Comparison of ENCODE assay signal across 14 cellular contexts in genomic region chr15:60363903-60364302, GRCh38. TPM values are rescaled to one million over a fixed set of nuclear protein-coding genes. Genes with fewer than 3 reads are reported as not detected.
DNase-seq lines count a peak whose midpoint lies in the region; ATAC-seq, FAIRE-seq and TF ChIP-seq lines count a peak whose summit lies in the region.
"Had no signal": no experiment of that assay in that cellular context is flagged by ENCODE, and none has a peak within 500 bp of the region (broad histone marks: within the 10 kb centered on the region; RNA-seq: fewer than 3 reads in every experiment).

No MANE protein-coding gene starts in this region.

- no peak overlapping the region for H2AK5ac ChIP-seq in neuronal stem cell (ENCODE audit: low read depth, low read length)

- TF ChIP-seq CTCF in PC-3 (conservative IDR thresholded peaks at IDR 0.05; ENCODE audit: low read depth, low read length) = no peak

- CTCF ChIA-PET in PC-3 (lab: Charles Lee) = no interaction called here

- H3K4me3 ChIP-seq in PC-3 (ENCODE audit: low read length) (no peak overlapping the region), skeletal muscle tissue (ENCODE audit: low read length in 3 of 3) (no peak overlapping the region), neuronal stem cell (ENCODE audit: low read length in 2 of 2) (no peak overlapping the region)
- H3K4me3 ChIP-seq: skin epidermis had no signal

- H3K27me3 ChIP-seq in PC-3 (ENCODE audit: low read length) (no peaks in the 10 kb centered on the region), skeletal muscle tissue (ENCODE audit: control insufficient read depth in 3 of 3, insufficient read depth in 3 of 3, low read length in 3 of 3) (no peaks in the 10 kb centered on the region), neuronal stem cell (ENCODE audit: control insufficient read depth in 3 of 3, insufficient read depth in 3 of 3, low read depth in 1 of 3, low read length in 3 of 3) (no peaks in the 10 kb centered on the region)

- no peak overlapping the region for H3K4ac ChIP-seq in neuronal stem cell (ENCODE audit: low read length)

- no TSS peak for BruUV-seq in PC-3 (replicated peaks; lab: Mats Ljungman, UMichigan)

- peaks cover 35% of the 10 kb centered on the region for H3K4me1 ChIP-seq in PC-3 (ENCODE audit: insufficient read depth, low read length)
- H3K4me1 ChIP-seq in skeletal muscle tissue (ENCODE audit: control insufficient read depth in 3 of 3, insufficient read depth in 3 of 3, low read length in 3 of 3) = peaks cover 18 to 28% (median 24%) of the 10 kb centered on the region in 3 donors
- peaks cover 0 to 7% of the 10 kb centered on the region in 2 donors for H3K4me1 ChIP-seq in neuronal stem cell (ENCODE audit: control insufficient read depth in 2 of 2, insufficient read depth in 1 of 2, low read depth in 1 of 2, low read length in 2 of 2)

- H2BK120ac ChIP-seq in neuronal stem cell (ENCODE audit: low read depth, low read length) = no peak overlapping the region

- H3K9me3 ChIP-seq in PC-3 (ENCODE audit: low read length) (no peaks in the 10 kb centered on the region), skeletal muscle tissue (ENCODE audit: control insufficient read depth in 3 of 3, low read length in 3 of 3) (no peaks in the 10 kb centered on the region), neuronal stem cell (replicated peaks in 1 of 2; ENCODE audit: control insufficient read depth in 2 of 2, insufficient read depth in 1 of 2, low read depth in 1 of 2, low read length in 2 of 2) (no peaks in the 10 kb centered on the region)

- intact Hi-C loops in PC-3 (cut with micrococcal nuclease) = no loop called here

- peaks cover 28% of the 10 kb centered on the region for H3F3A ChIP-seq in PC-3 (ENCODE audit: low read length, unreplicated experiment)

- H3K14ac ChIP-seq in neuronal stem cell (ENCODE audit: low read length) = no peak overlapping the region

- H3K79me1 ChIP-seq in neuronal stem cell (ENCODE audit: low read depth, low read length) = no peaks in the 10 kb centered on the region

- no peak for DNase-seq in T-helper 2 cell treated with Interferon-gamma antibody and Interleukin-4, amounts not matched to agents 5 μg/mL and 100 μg/mL, for 36 hours (ENCODE audit: low spot score)
- DNase-seq in T-helper 2 cell (no peak), PC-3 (no peak), H54 (ENCODE audit: insufficient read length, low spot score) (no peak), neuronal stem cell (ENCODE audit: low spot score) (no peak)
- DNase-seq in stimulated activated naive CD8-positive, alpha-beta T cell treated with anti-CD3 and anti-CD28 coated beads, Interleukin-15, Interleukin-2, amounts not matched to agents 100 U/mL and 50 U/mL, for 24 hours = no peak
- DNase-seq: ACHN; activated CD4-positive, alpha-beta T cell treated with anti-CD3 and anti-CD28 coated beads for 1 hour; H9; NCI-H2029; substantia nigra had no signal

- H3K36me3 ChIP-seq in PC-3 (ENCODE audit: low read depth, low read length) = peaks cover 59% of the 10 kb centered on the region
- peaks cover 10 to 26% (median 24%) of the 10 kb centered on the region in 3 donors for H3K36me3 ChIP-seq in skeletal muscle tissue (ENCODE audit: control insufficient read depth in 3 of 3, insufficient read depth in 3 of 3, low read length in 3 of 3)
- H3K36me3 ChIP-seq in neuronal stem cell (replicated peaks in 1 of 2; ENCODE audit: control insufficient read depth in 2 of 2, insufficient read depth in 2 of 2, low read length in 2 of 2) = no peaks in the 10 kb centered on the region

- no peak for FAIRE-seq in H54 (lab: Jason Lieb, UNC)

- H3K27ac ChIP-seq in PC-3 (ENCODE audit: low read length) (peak overlapping the region; percentile 95), skeletal muscle tissue (ENCODE audit: low read depth, low read length) (peak overlapping the region; percentile 10), neuronal stem cell (replicated peaks; ENCODE audit: low read length) (no peak overlapping the region)

- H3K23ac ChIP-seq in neuronal stem cell (ENCODE audit: low read depth, low read length, poor library complexity) = no peak overlapping the region

- POLR2A ChIA-PET in PC-3 (lab: Charles Lee; ENCODE audit: unreplicated experiment) = interaction anchor here (0.5 kb wide), 1 partner anchor 11 kb away, joined by 5 read pairs; no protein-coding TSS in a partner anchor

- no peak overlapping the region for H2BK12ac ChIP-seq in neuronal stem cell (ENCODE audit: low read length)

- no peak overlapping the region for H2BK15ac ChIP-seq in neuronal stem cell (ENCODE audit: low read length)

- H3K9me2 ChIP-seq in PC-3 (replicated peaks; ENCODE audit: low read length) = no peaks in the 10 kb centered on the region

- no peak overlapping the region for H3K18ac ChIP-seq in neuronal stem cell (ENCODE audit: low read length)

- ATAC-seq in PC-3 (no peak), esophagus mucosa (peak; percentile 9)
- ATAC-seq in stimulated activated naive CD8-positive, alpha-beta T cell treated with anti-CD3 and anti-CD28 coated beads, Interleukin-15, Interleukin-2, amounts not matched to agents 100 U/mL and 50 U/mL, for 24 hours = no peak

- no CpG with 5 or more reads among the region's 13 CpGs for WGBS in neuronal stem cell (ENCODE audit: extremely low coverage in 2 of 2, insufficient read length in 2 of 2, insufficient replicate concordance in 1 of 2), 2 donors

- no peak overlapping the region for H4K91ac ChIP-seq in neuronal stem cell (ENCODE audit: low read depth, low read length, poor library complexity)

- peaks cover 62% of the 10 kb centered on the region for H3K36me3 Mint-ChIP-seq in T-helper 2 cell treated with Interferon-gamma antibody and Interleukin-4, amounts not matched to agents 5 μg/mL and 100 μg/mL, for 36 hours (ENCODE audit: low read depth)

- no peak overlapping the region for H3K4me3 Mint-ChIP-seq in T-helper 2 cell treated with Interferon-gamma antibody and Interleukin-4, amounts not matched to agents 5 μg/mL and 100 μg/mL, for 36 hours
- H3K4me3 Mint-ChIP-seq: H9 had no signal

- peaks cover 32% of the 10 kb centered on the region for H3K4me1 Mint-ChIP-seq in T-helper 2 cell treated with Interferon-gamma antibody and Interleukin-4, amounts not matched to agents 5 μg/mL and 100 μg/mL, for 36 hours (ENCODE audit: low read depth)

- peak overlapping the region; percentile 76 for H3K27ac Mint-ChIP-seq in T-helper 2 cell treated with Interferon-gamma antibody and Interleukin-4, amounts not matched to agents 5 μg/mL and 100 μg/mL, for 36 hours

- peaks cover 68% of the 10 kb centered on the region for H3K79me2 ChIP-seq in PC-3 (ENCODE audit: low read length)

- peaks cover 34% of the 10 kb centered on the region for H4K20me1 ChIP-seq in PC-3 (ENCODE audit: low read length)

- H4K8ac ChIP-seq in neuronal stem cell (ENCODE audit: low read depth, low read length) = no peak overlapping the region

- H3K9ac ChIP-seq in PC-3 (ENCODE audit: low read length) = no peak overlapping the region
- no peak overlapping the region for H3K9ac ChIP-seq in skeletal muscle tissue (ENCODE audit: low read depth in 1 of 3, low read length in 3 of 3)
- H3K9ac ChIP-seq in neuronal stem cell (ENCODE audit: low read depth, low read length, poor library complexity) = no peak overlapping the region

- H2AFZ ChIP-seq in PC-3 (ENCODE audit: low read length) (no peak overlapping the region), neuronal stem cell (ENCODE audit: low read length) (no peak overlapping the region)

- H3K4me2 ChIP-seq in PC-3 (ENCODE audit: low read length) (peak overlapping the region; percentile 42; the same call in 1 of the 2 replicates), neuronal stem cell (ENCODE audit: insufficient read depth, low read length, poor library complexity, severe bottlenecking) (no peak overlapping the region)

- no peaks in the 10 kb centered on the region for H3K9me3 Mint-ChIP-seq in T-helper 2 cell treated with Interferon-gamma antibody and Interleukin-4, amounts not matched to agents 5 μg/mL and 100 μg/mL, for 36 hours

- no peak for TF ChIP-seq POLR2A in H54 (IDR thresholded peaks at IDR 0.05; ENCODE audit: low read depth, low read length)

- no peak overlapping the region for H2BK5ac ChIP-seq in neuronal stem cell (ENCODE audit: low read length)

- no peaks in the 10 kb centered on the region for H3K27me3 Mint-ChIP-seq in T-helper 2 cell treated with Interferon-gamma antibody and Interleukin-4, amounts not matched to agents 5 μg/mL and 100 μg/mL, for 36 hours (ENCODE audit: low read depth)

RNA-seq across cellular contexts. Expression of gene ANXA2, which starts 33.9 kb away (rescaled TPM):
- 2,114 and 2,202 TPM in 2 replicates for total RNA-seq in PC-3 (2014; rRNA removed)
- 2,122 TPM for total RNA-seq in esophagus mucosa
- total RNA-seq in skeletal muscle tissue = 631 TPM
- polyA plus RNA-seq in neuronal stem cell (2013, experiment 1 of 2) = 93.2 TPM
- 92.4 TPM for polyA plus RNA-seq in neuronal stem cell (2013, experiment 2 of 2)
